Comparison of ENCODE assay signal across 16 cellular contexts in the genomic region with DNA sequence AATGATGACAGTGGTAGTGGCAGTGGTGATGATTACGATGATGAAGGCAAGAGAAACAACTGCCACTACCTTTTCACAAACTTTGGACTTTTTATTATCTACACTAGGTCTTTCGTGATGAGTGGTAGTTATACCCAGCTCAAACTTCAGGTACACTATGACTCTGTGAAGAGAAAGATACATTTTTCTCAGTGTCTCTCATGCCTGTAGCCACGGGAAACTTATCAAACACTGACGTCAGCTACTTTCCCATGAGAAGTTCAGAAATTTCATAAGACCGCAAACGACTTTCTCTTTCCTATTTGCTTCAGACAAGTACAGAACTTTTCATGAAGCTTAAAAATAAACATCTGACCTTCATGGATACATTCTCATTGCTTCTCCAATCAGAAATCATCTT. TPM values are rescaled to one million over a fixed set of nuclear protein-coding genes. Genes with fewer than 3 reads are reported as not detected.
DNase-seq lines count a peak whose midpoint lies in the region; ATAC-seq and TF ChIP-seq lines count a peak whose summit lies in the region.
"Had no signal": no experiment of that assay in that cellular context is flagged by ENCODE, and none has a peak within 500 bp of the region (broad histone marks: within the 10 kb centered on the region; RNA-seq: fewer than 3 reads in every experiment).

No MANE protein-coding gene starts in this region.

- intact Hi-C loops in breast epithelium (cut with DNase I; ENCODE audit: low total_unique reads): no loop called here
- intact Hi-C loops in MCF 10A (cut with micrococcal nuclease): no loop called here
- intact Hi-C loops in vagina (cut with DNase I): no loop called here

- ATAC-seq in HG02678 (IDR thresholded peaks at IDR 0.05; ENCODE audit: unreplicated experiment): no peak
- ATAC-seq: HCT116, right lobe of liver, WTC11 had no signal

- no peaks in the 10 kb centered on the region for H3K9me3 ChIP-seq in breast epithelium
- H3K9me3 ChIP-seq in parathyroid adenoma (ENCODE audit: control insufficient read depth, low read length): no peaks in the 10 kb centered on the region
- no peaks in the 10 kb centered on the region for H3K9me3 ChIP-seq in vagina
- H3K9me3 ChIP-seq: right lobe of liver had no signal

- H3K27me3 ChIP-seq in breast epithelium (no peaks in the 10 kb centered on the region), parathyroid adenoma (ENCODE audit: control insufficient read depth, insufficient read depth, low read length) (no peaks in the 10 kb centered on the region), vagina (no peaks in the 10 kb centered on the region)
- H3K27me3 ChIP-seq: right lobe of liver had no signal

- no peaks in the 10 kb centered on the region for H3K36me3 ChIP-seq in breast epithelium
- H3K36me3 ChIP-seq in parathyroid adenoma (ENCODE audit: control insufficient read depth, insufficient read depth, low read length): no peaks in the 10 kb centered on the region
- no peaks in the 10 kb centered on the region for H3K36me3 ChIP-seq in vagina
- H3K36me3 ChIP-seq: right lobe of liver had no signal

- no TSS peak for BruUV-seq in MCF 10A (replicated peaks; lab: Mats Ljungman, UMichigan)

- no peaks in the 10 kb centered on the region for H3K9me3 Mint-ChIP-seq in MCF 10A (ENCODE audit: unreplicated experiment)

- TF ChIP-seq POLR2A in breast epithelium (IDR thresholded peaks at IDR 0.05): no peak
- TF ChIP-seq POLR2A in vagina (IDR thresholded peaks at IDR 0.05): no peak

- no peak overlapping the region for H3K27ac Mint-ChIP-seq in MCF 10A (ENCODE audit: low read depth, unreplicated experiment)
- H3K27ac Mint-ChIP-seq: activated naive CD8-positive, alpha-beta T cell treated with anti-CD3 and anti-CD28 coated beads for 36 hours; naive B cell; WTC11 had no signal

- no peak overlapping the region for H3K9ac ChIP-seq in parathyroid adenoma

- TF ChIP-seq CTCF in breast epithelium (IDR thresholded peaks at IDR 0.05) (no peak), MCF 10A (IDR thresholded peaks at IDR 0.05; ENCODE audit: unreplicated experiment) (no peak), fibroblast of villous mesenchyme (IDR thresholded peaks at IDR 0.05; ENCODE audit: insufficient read depth, low read depth, low read length) (no peak), parathyroid adenoma (IDR thresholded peaks at IDR 0.05) (no peak), vagina (IDR thresholded peaks at IDR 0.05) (no peak)

- POLR2A ChIA-PET in MCF 10A (lab: Yijun Ruan, JAX): interaction anchor here (0.7 to 1.1 kb wide), 2 partner anchors 13 to 901 kb away, joined by 3 read pairs; no protein-coding TSS in a partner anchor

- DNase-seq in breast epithelium (ENCODE audit: low spot score in 2 of 2): no peak
- DNase-seq in MCF 10A (ENCODE audit: unreplicated experiment): no peak
- peak; percentile 99 for DNase-seq in fibroblast of villous mesenchyme (ENCODE audit: low read depth)
- no peak for DNase-seq in vagina (ENCODE audit: extremely low spot score in 2 of 2)
- DNase-seq in NCI-H146 treated with DMSO at 0.1 percent for 48 hours (lab: John Stamatoyannopoulos, UW; ENCODE audit: unreplicated experiment): no peak
- DNase-seq in OCI-M1 (lab: John Stamatoyannopoulos, UW): no peak
- DNase-seq: activated CD8-positive, alpha-beta memory T cell treated with anti-CD3 and anti-CD28 coated beads, Interleukin-2, amount 50 U/mL, for 4 hours; activated naive CD8-positive, alpha-beta T cell treated with anti-CD3 and anti-CD28 coated beads for 36 hours; foreskin melanocyte; naive B cell; right lobe of liver; substantia nigra had no signal

- H3K36me3 Mint-ChIP-seq in MCF 10A (ENCODE audit: insufficient read depth, unreplicated experiment): no peaks in the 10 kb centered on the region
- H3K36me3 Mint-ChIP-seq: naive B cell had no signal

- no peak overlapping the region for H3K4me2 ChIP-seq in parathyroid adenoma (ENCODE audit: low read length)

- CTCF ChIA-PET in MCF 10A (lab: Yijun Ruan, JAX): no interaction called here

- H3K4me1 Mint-ChIP-seq in MCF 10A (ENCODE audit: insufficient read depth, unreplicated experiment): no peaks in the 10 kb centered on the region
- H3K4me1 Mint-ChIP-seq: activated naive CD8-positive, alpha-beta T cell treated with anti-CD3 and anti-CD28 coated beads for 36 hours; naive B cell; WTC11 had no signal

- no peaks in the 10 kb centered on the region for H3K79me2 ChIP-seq in parathyroid adenoma

- no peak overlapping the region for H2AFZ ChIP-seq in parathyroid adenoma

- H3K4me3 Mint-ChIP-seq in MCF 10A (ENCODE audit: unreplicated experiment): no peak overlapping the region
- H3K4me3 Mint-ChIP-seq: activated naive CD8-positive, alpha-beta T cell treated with anti-CD3 and anti-CD28 coated beads for 36 hours; naive B cell; WTC11 had no signal

- H3K4me1 ChIP-seq in breast epithelium: no peaks in the 10 kb centered on the region
- no peaks in the 10 kb centered on the region for H3K4me1 ChIP-seq in parathyroid adenoma
- H3K4me1 ChIP-seq in vagina: peaks cover 11% of the 10 kb centered on the region

- H3K4me3 ChIP-seq in breast epithelium: no peak overlapping the region
- no peak overlapping the region for H3K4me3 ChIP-seq in fibroblast of villous mesenchyme (ENCODE audit: low read depth, low read length)
- H3K4me3 ChIP-seq in parathyroid adenoma (ENCODE audit: low read depth, low read length): no peak overlapping the region
- no peak overlapping the region for H3K4me3 ChIP-seq in vagina
- H3K4me3 ChIP-seq: right lobe of liver had no signal

- H3K27ac ChIP-seq in breast epithelium: peak overlapping the region; percentile 58 to 64
- H3K27ac ChIP-seq in parathyroid adenoma: peak overlapping the region; percentile 42
- peak overlapping the region; percentile 59 for H3K27ac ChIP-seq in vagina
- H3K27ac ChIP-seq: right lobe of liver had no signal

- no peaks in the 10 kb centered on the region for H3K27me3 Mint-ChIP-seq in MCF 10A (ENCODE audit: insufficient read depth, unreplicated experiment)
- H3K27me3 Mint-ChIP-seq: activated naive CD8-positive, alpha-beta T cell treated with anti-CD3 and anti-CD28 coated beads for 36 hours had no signal

RNA-seq across cellular contexts. Expression of a gene that starts 57.0 kb away (rescaled TPM):
- total RNA-seq in breast epithelium (100 to 1,000 TPM; 252 to 335 (median 266) TPM), MCF 10A (2022) (130 and 183 TPM in 2 replicates), fibroblast of villous mesenchyme (1,676 and 3,507 TPM in 2 replicates), vagina (343 TPM)
